ENCODE assay signal across 26 cellular contexts in genomic region chr12:109423392-109423791, GRCh38.
"Had no signal": no experiment of that assay in that cellular context is flagged by ENCODE, and none has a peak within 500 bp of the region (broad histone marks: within the 10 kb centered on the region; RNA-seq: fewer than 3 reads in every experiment).

No MANE protein-coding gene starts in this region.

- H3K27ac Mint-ChIP-seq: activated B cell treated with CpG ODN at 0.5 μM for 24 hours; activated CD4-positive, alpha-beta T cell treated with anti-CD3 and anti-CD28 coated beads, Interleukin-2, amount 10 ng/mL, durations not matched to agents 24 days and 14 days; activated CD8-positive, alpha-beta memory T cell treated with anti-CD3 and anti-CD28 coated beads, Interleukin-2, amount 10 ng/mL, durations not matched to agents 7 days and 5 days; activated naive CD4-positive, alpha-beta T cell treated with anti-CD3 and anti-CD28 coated beads, Interleukin-2, amount 50 U/mL, for 72 hours; brain; T-helper 17 cell had no signal

- H3K36me3 Mint-ChIP-seq: activated CD8-positive, alpha-beta memory T cell treated with anti-CD3 and anti-CD28 coated beads, Interleukin-2, amount 10 ng/mL, durations not matched to agents 7 days and 5 days; activated naive CD4-positive, alpha-beta T cell treated with anti-CD3 and anti-CD28 coated beads, Interleukin-2, amount 50 U/mL, for 72 hours; brain had no signal

- H3K27ac ChIP-seq: RWPE1 had no signal

- DNase-seq: activated B cell treated with CpG ODN at 0.5 μM for 24 hours; activated CD4-positive, alpha-beta T cell treated with anti-CD3 and anti-CD28 coated beads for 1 hour; activated CD4-positive, alpha-beta T cell treated with anti-CD3 and anti-CD28 coated beads, Interleukin-2, amount 10 ng/mL, durations not matched to agents 24 days and 14 days; activated CD4-positive, alpha-beta T cell treated with anti-CD3 and anti-CD28 coated beads, Interleukin-2, amount 50 U/mL, for 48 hours; activated CD8-positive, alpha-beta memory T cell treated with anti-CD3 and anti-CD28 coated beads, Interleukin-2, amount 10 ng/mL, durations not matched to agents 7 days and 5 days; activated effector memory CD4-positive, alpha-beta T cell treated with anti-CD3 and anti-CD28 coated beads, Interleukin-2, amount 50 U/mL, for 16 hours; activated naive CD4-positive, alpha-beta T cell treated with Interleukin-2 at 50 U/mL for 16 hours; activated T-cell treated with anti-CD3 and anti-CD28 coated beads, Interleukin-2, amount 50 U/mL, for 4 hours; amygdala; Karpas-422; NCI-H1105; NCI-H1436; NCI-H1694 treated with DMSO at 0.1 percent for 48 hours; NCI-H2029 treated with DMSO at 0.1 percent for 48 hours; NCI-H345; NCI-H510A; NCI-H526 treated with DMSO at 0.1 percent for 48 hours; NCI-H82; OCI-M1; Right ventricle myocardium superior; T-helper 17 cell; T-helper 9 cell had no signal

- H3K4me1 Mint-ChIP-seq: activated B cell treated with CpG ODN at 0.5 μM for 24 hours; activated CD4-positive, alpha-beta T cell treated with anti-CD3 and anti-CD28 coated beads, Interleukin-2, amount 10 ng/mL, durations not matched to agents 24 days and 14 days; T-helper 17 cell had no signal

- H3K9me3 Mint-ChIP-seq: activated CD4-positive, alpha-beta T cell treated with anti-CD3 and anti-CD28 coated beads, Interleukin-2, amount 10 ng/mL, durations not matched to agents 24 days and 14 days; activated naive CD4-positive, alpha-beta T cell treated with anti-CD3 and anti-CD28 coated beads, Interleukin-2, amount 50 U/mL, for 72 hours; activated T-cell treated with anti-CD3 and anti-CD28 coated beads, Interleukin-2, amount 50 U/mL, for 4 hours had no signal

- ATAC-seq: activated CD8-positive, alpha-beta memory T cell treated with anti-CD3 and anti-CD28 coated beads, Interleukin-2, amount 10 ng/mL, durations not matched to agents 7 days and 5 days; activated naive CD4-positive, alpha-beta T cell treated with anti-CD3 and anti-CD28 coated beads, Interleukin-2, amount 50 U/mL, for 72 hours; activated T-cell treated with anti-CD3 and anti-CD28 coated beads, Interleukin-2, amount 50 U/mL, for 4 hours; Panc1; T-helper 17 cell had no signal

- H3K4me3 Mint-ChIP-seq: activated B cell treated with CpG ODN at 0.5 μM for 24 hours; activated CD4-positive, alpha-beta T cell treated with anti-CD3 and anti-CD28 coated beads, Interleukin-2, amount 10 ng/mL, durations not matched to agents 24 days and 14 days; activated CD8-positive, alpha-beta memory T cell treated with anti-CD3 and anti-CD28 coated beads, Interleukin-2, amount 10 ng/mL, durations not matched to agents 7 days and 5 days; activated T-cell treated with anti-CD3 and anti-CD28 coated beads, Interleukin-2, amount 50 U/mL, for 4 hours; brain; T-helper 17 cell had no signal
